1 cellular context compared by ENCODE assay signal in genomic region chr5:111512026-111512405, GRCh38.
TF ChIP-seq lines count a peak whose summit lies in the region.

No MANE protein-coding gene starts in this region.

TF ChIP-seq in GM12878, 131 proteins besides CTCF, POLR2A, EP300 and RAD21 (continued from another document):
- 0 out of 2 replicates have a peak, but pooled peaks have one; percentile 11 for TF ChIP-seq ZBTB40 (IDR thresholded peaks at IDR 0.05; ENCODE audit: borderline replicate concordance)
- TF ChIP-seq CHD2 (IDR thresholded peaks at IDR 0.05; ENCODE audit: borderline replicate concordance, low read depth, low read length) = no peak
